Comparison of ENCODE assay signal across 2 cellular contexts in genomic region chr9:135225619-135226228, GRCh38.
TF ChIP-seq lines count a peak whose summit lies in the region.

No MANE protein-coding gene starts in this region.

TF ChIP-seq in WTC11, 78 proteins besides CTCF, POLR2A, EP300 and RAD21:
- peak; percentile 92 for TF ChIP-seq ZBTB43 (CRISPR knock-in tag; IDR thresholded peaks at IDR 0.05)
- no peak for TF ChIP-seq ZNF232 (CRISPR knock-in tag; IDR thresholded peaks at IDR 0.05)
- no peak for TF ChIP-seq NFE2L1 (CRISPR knock-in tag; IDR thresholded peaks at IDR 0.05)
- no peak for TF ChIP-seq IRF2 (CRISPR knock-in tag; IDR thresholded peaks at IDR 0.05; ENCODE audit: borderline replicate concordance, low read depth)
TF ChIP-seq in WTC11: peak in this region for 1.

TF ChIP-seq in HepG2, 621 proteins besides CTCF, POLR2A, EP300 and RAD21 (continued from another document):
- no peak for TF ChIP-seq DZIP1 (CRISPR knock-in tag; IDR thresholded peaks at IDR 0.05)
- TF ChIP-seq, protein P1, sequence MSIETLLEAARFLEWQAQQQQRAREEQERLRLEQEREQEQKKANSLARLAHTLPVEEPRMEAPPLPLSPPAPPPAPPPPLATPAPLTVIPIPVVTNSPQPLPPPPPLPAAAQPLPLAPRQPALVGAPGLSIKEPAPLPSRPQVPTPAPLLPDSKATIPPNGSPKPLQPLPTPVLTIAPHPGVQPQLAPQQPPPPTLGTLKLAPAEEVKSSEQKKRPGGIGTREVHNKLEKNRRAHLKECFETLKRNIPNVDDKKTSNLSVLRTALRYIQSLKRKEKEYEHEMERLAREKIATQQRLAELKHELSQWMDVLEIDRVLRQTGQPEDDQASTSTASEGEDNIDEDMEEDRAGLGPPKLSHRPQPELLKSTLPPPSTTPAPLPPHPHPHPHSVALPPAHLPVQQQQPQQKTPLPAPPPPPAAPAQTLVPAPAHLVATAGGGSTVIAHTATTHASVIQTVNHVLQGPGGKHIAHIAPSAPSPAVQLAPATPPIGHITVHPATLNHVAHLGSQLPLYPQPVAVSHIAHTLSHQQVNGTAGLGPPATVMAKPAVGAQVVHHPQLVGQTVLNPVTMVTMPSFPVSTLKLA (IDR thresholded peaks at IDR 0.05), result peak; percentile 100
